In genomic region chr2:56191617-56192016, GRCh38 we compare ENCODE assay signal across 9 cellular contexts. TPM values are rescaled to one million over a fixed set of nuclear protein-coding genes. Genes with fewer than 3 reads are reported as not detected.
A peak's percentile ranks its signal among the peaks of the same experiment; 100 is the strongest.
DNase-seq lines count a peak whose midpoint lies in the region; ATAC-seq and TF ChIP-seq lines count a peak whose summit lies in the region.
"Had no signal": no experiment of that assay in that cellular context is flagged by ENCODE, and none has a peak within 500 bp of the region (broad histone marks: within the 10 kb centered on the region; RNA-seq: fewer than 3 reads in every experiment).

No MANE protein-coding gene starts in this region.

- H3K36me3 Mint-ChIP-seq in nephron (ENCODE audit: low read depth) = peaks cover 5% of the 10 kb centered on the region
- H3K36me3 Mint-ChIP-seq in immature natural killer cell = no peaks in the 10 kb centered on the region
- H3K36me3 Mint-ChIP-seq: CD4-positive, CD25-positive, alpha-beta regulatory T cell had no signal

- no peaks in the 10 kb centered on the region for H3K4me1 ChIP-seq in colonic mucosa

- H3K4me3 Mint-ChIP-seq in nephron (no peak overlapping the region), immature natural killer cell (no peak overlapping the region)
- H3K4me3 Mint-ChIP-seq: CD4-positive, CD25-positive, alpha-beta regulatory T cell had no signal

- H3K27me3 Mint-ChIP-seq in nephron (ENCODE audit: low read depth) = peaks cover 27% of the 10 kb centered on the region
- peaks cover 0 to 13% (median 1%) of the 10 kb centered on the region in 3 donors for H3K27me3 Mint-ChIP-seq in immature natural killer cell (ENCODE audit: low read depth in 3 of 3)

- TF ChIP-seq CTCF in colonic mucosa (IDR thresholded peaks at IDR 0.05) = no peak
- peak; percentile 52 to 60 (median 58) for TF ChIP-seq CTCF in nephron (IDR thresholded peaks at IDR 0.05; ENCODE audit: unreplicated experiment in 3 of 3)

- intact Hi-C loops in colonic mucosa (cut with DNase I) = loop anchor here (5.0 kb wide), 1 partner anchor 1326 kb away; no protein-coding TSS in a partner anchor

- H3K4me1 Mint-ChIP-seq in nephron (peaks cover 14% of the 10 kb centered on the region), immature natural killer cell (no peaks in the 10 kb centered on the region)
- H3K4me1 Mint-ChIP-seq: CD4-positive, CD25-positive, alpha-beta regulatory T cell had no signal

- no peaks in the 10 kb centered on the region for H3K9me3 ChIP-seq in colonic mucosa

- H3K27ac ChIP-seq in colonic mucosa = no peak overlapping the region

- H3K36me3 ChIP-seq in colonic mucosa = no peaks in the 10 kb centered on the region

- H3K27ac Mint-ChIP-seq in nephron = no peak overlapping the region
- H3K27ac Mint-ChIP-seq in immature natural killer cell = no peak overlapping the region
- H3K27ac Mint-ChIP-seq: CD4-positive, CD25-positive, alpha-beta regulatory T cell had no signal

- H3K9me3 Mint-ChIP-seq in nephron = no peaks in the 10 kb centered on the region
- H3K9me3 Mint-ChIP-seq in immature natural killer cell = peaks cover 0 to 8% (median 6%) of the 10 kb centered on the region in 6 donors

- peaks cover 6% of the 10 kb centered on the region for H3K27me3 ChIP-seq in colonic mucosa

- ATAC-seq in HG03095 (IDR thresholded peaks at IDR 0.05; ENCODE audit: unreplicated experiment) = no peak

- no peak overlapping the region for H3K4me3 ChIP-seq in colonic mucosa

- peak; percentile 8 for DNase-seq in NCI-H2107 treated with DMSO at 0.1 percent for 48 hours (lab: John Stamatoyannopoulos, UW; ENCODE audit: unreplicated experiment)
- DNase-seq in NCI-H2107 (lab: John Stamatoyannopoulos, UW) = no peak
- DNase-seq in NCI-H2171 treated with DMSO at 0.1 percent for 48 hours (lab: John Stamatoyannopoulos, UW) = peak; percentile 76
- DNase-seq in colonic mucosa = peak; percentile 30
- no peak for DNase-seq in immature natural killer cell
- DNase-seq in GM19240 (ENCODE audit: insufficient read length, low spot score) = no peak
- DNase-seq: CD4-positive, CD25-positive, alpha-beta regulatory T cell had no signal

- H3K9ac ChIP-seq in colonic mucosa (ENCODE audit: low read depth in 2 of 2, low read length in 2 of 2) = no peak overlapping the region

RNA-seq across cellular contexts. Expression of gene CCDC85A, which starts 7.8 kb away (rescaled TPM):
- under 1 TPM; 0.40 to 0.42 TPM for total RNA-seq in colonic mucosa
- polyA plus RNA-seq in immature natural killer cell = not detected
- total RNA-seq: CD4-positive, CD25-positive, alpha-beta regulatory T cell had no signal
- polyA plus RNA-seq: CD4-positive, CD25-positive, alpha-beta regulatory T cell had no signal

Comparison
In these comparisons a context has a peak if more than half of its experiments do, and no peak if none do; other contexts are left out.
1. DNase-seq: peak in NCI-H2107 treated with DMSO at 0.1 percent for 48 hours (single experiment), NCI-H2171 treated with DMSO at 0.1 percent for 48 hours (single experiment) and colonic mucosa (single experiment); none in NCI-H2107 (single experiment), immature natural killer cell (0 of 3) and GM19240 (single experiment).